Comparison of ENCODE assay signal across 1 cellular context in the genomic region with DNA sequence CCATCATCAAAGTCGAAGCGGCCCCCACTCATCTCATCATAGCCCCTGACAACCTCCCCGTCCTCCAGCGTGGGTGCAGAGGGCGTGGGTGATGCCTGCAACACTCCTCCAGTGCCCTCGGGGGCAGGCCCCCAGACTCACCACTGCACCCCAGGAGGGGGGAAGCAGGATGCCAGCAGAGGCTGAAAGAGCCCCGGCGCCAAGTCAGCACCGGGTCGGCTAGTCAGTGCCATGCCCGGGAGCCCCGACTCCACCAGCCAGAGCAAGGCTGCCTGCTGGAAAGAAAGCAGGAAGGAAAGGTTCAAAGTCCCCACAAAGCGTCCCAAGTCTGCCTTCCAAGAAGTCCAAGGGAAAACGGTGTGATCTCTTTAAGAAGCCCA.
TF ChIP-seq lines count a peak whose summit lies in the region.

No MANE protein-coding gene starts in this region.

TF ChIP-seq in IMR-90, 13 proteins besides CTCF, POLR2A, EP300 and RAD21:
- TF ChIP-seq CEBPB (IDR thresholded peaks at IDR 0.05; ENCODE audit: low read depth, low read length) = no peak
- TF ChIP-seq, protein P1, sequence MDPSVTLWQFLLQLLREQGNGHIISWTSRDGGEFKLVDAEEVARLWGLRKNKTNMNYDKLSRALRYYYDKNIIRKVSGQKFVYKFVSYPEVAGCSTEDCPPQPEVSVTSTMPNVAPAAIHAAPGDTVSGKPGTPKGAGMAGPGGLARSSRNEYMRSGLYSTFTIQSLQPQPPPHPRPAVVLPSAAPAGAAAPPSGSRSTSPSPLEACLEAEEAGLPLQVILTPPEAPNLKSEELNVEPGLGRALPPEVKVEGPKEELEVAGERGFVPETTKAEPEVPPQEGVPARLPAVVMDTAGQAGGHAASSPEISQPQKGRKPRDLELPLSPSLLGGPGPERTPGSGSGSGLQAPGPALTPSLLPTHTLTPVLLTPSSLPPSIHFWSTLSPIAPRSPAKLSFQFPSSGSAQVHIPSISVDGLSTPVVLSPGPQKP (IDR thresholded peaks at IDR 0.05; ENCODE audit: borderline replicate concordance, low read depth, low read length) = no peak
- no peak for TF ChIP-seq SMC3 (IDR thresholded peaks at IDR 0.05; ENCODE audit: low read depth, low read length)
